ENCODE assay signal across 12 cellular contexts in genomic region chr6:20172842-20173456, GRCh38. TPM values are rescaled to one million over a fixed set of nuclear protein-coding genes. Genes with fewer than 3 reads are reported as not detected.
A peak's percentile ranks its signal among the peaks of the same experiment; 100 is the strongest.
DNase-seq lines count a peak whose midpoint lies in the region; ATAC-seq, FAIRE-seq and TF ChIP-seq lines count a peak whose summit lies in the region.
"Had no signal": no experiment of that assay in that cellular context is flagged by ENCODE, and none has a peak within 500 bp of the region (broad histone marks: within the 10 kb centered on the region; RNA-seq: fewer than 3 reads in every experiment).

No MANE protein-coding gene starts in this region.

- peak overlapping the region; percentile 38 for H3K27ac Mint-ChIP-seq in activated CD4-positive, alpha-beta T cell treated with anti-CD3 and anti-CD28 coated beads for 36 hours

- H3K4me1 ChIP-seq in BLaER1 treated with 17β-estradiol and CSF1 and Interleukin-3, amounts not matched to agents 10 nM and 100 nM: peaks cover 38 to 98% (median 78%) of the 10 kb centered on the region in 10 experiments
- H3K4me1 ChIP-seq in Loucy (ENCODE audit: insufficient read depth, low read length, poor library complexity, severe bottlenecking) (peaks cover 44% of the 10 kb centered on the region), GM12878 (ENCODE audit: control insufficient read depth, insufficient read depth, low read length) (peaks cover 11% of the 10 kb centered on the region)

- H3K4me3 Mint-ChIP-seq in activated CD4-positive, alpha-beta T cell treated with anti-CD3 and anti-CD28 coated beads for 36 hours: no peak overlapping the region
- H3K4me3 Mint-ChIP-seq: H9 had no signal

- FAIRE-seq in GM12878 (lab: Jason Lieb, UNC): peak; percentile 62

- RAD21 ChIA-PET in GM12878 (lab: Charles Lee; ENCODE audit: unreplicated experiment): no interaction called here

- SMC1A ChIA-PET in GM12878 (lab: Charles Lee; ENCODE audit: uncharacterized antibody, unreplicated experiment): no interaction called here

- H3K9me3 ChIP-seq in BLaER1 treated with 17β-estradiol and CSF1 and Interleukin-3, amounts not matched to agents 10 nM and 100 nM (replicated peaks in 1 of 11): peaks cover 0 to 3% (median 0%) of the 10 kb centered on the region in 11 experiments; a peak in 1 of 22 replicates
- H3K9me3 ChIP-seq in Loucy (ENCODE audit: insufficient read depth, low read depth, low read length) (no peaks in the 10 kb centered on the region), GM12878 (replicated peaks; ENCODE audit: control insufficient read depth, insufficient read depth, low read length) (no peaks in the 10 kb centered on the region)

- no TSS peak for BruUV-seq in GM12878 (replicated peaks; lab: Mats Ljungman, UMichigan)

- H2AFZ ChIP-seq in Loucy (ENCODE audit: low read length): no peak overlapping the region
- H2AFZ ChIP-seq in GM12878 (ENCODE audit: control insufficient read depth, low read depth, low read length): no peak overlapping the region

- no peaks in the 10 kb centered on the region for H4K20me1 ChIP-seq in BLaER1 treated with 17β-estradiol and CSF1 and Interleukin-3, amounts not matched to agents 10 nM and 100 nM
- no peaks in the 10 kb centered on the region for H4K20me1 ChIP-seq in Loucy (ENCODE audit: insufficient read depth, low read length, poor library complexity, severe bottlenecking)
- H4K20me1 ChIP-seq in GM12878 (ENCODE audit: control insufficient read depth, insufficient read depth): no peaks in the 10 kb centered on the region

- H3K9me3 Mint-ChIP-seq in activated CD4-positive, alpha-beta T cell treated with anti-CD3 and anti-CD28 coated beads for 36 hours (ENCODE audit: low read depth): no peaks in the 10 kb centered on the region
- H3K9me3 Mint-ChIP-seq: H9 had no signal

- H3K36me3 Mint-ChIP-seq in activated CD4-positive, alpha-beta T cell treated with anti-CD3 and anti-CD28 coated beads for 36 hours (ENCODE audit: low read depth): peaks cover 3% of the 10 kb centered on the region

- H3K9me2 ChIP-seq in Loucy (replicated peaks; ENCODE audit: low read depth, low read length): no peaks in the 10 kb centered on the region

- POLR2A ChIA-PET in activated CD4-positive, alpha-beta T cell treated with anti-CD3 and anti-CD28 coated beads for 36 hours (lab: Charles Lee): no interaction called here
- POLR2A ChIA-PET in GM12878 (lab: Charles Lee): no interaction called here

- no peak overlapping the region for H3K4me3 ChIP-seq in BLaER1 treated with 17β-estradiol and CSF1 and Interleukin-3, amounts not matched to agents 10 nM and 100 nM
- H3K4me3 ChIP-seq in Loucy (ENCODE audit: low read length, poor library complexity, severe bottlenecking) (peak overlapping the region; percentile 50), GM12878 (no peak overlapping the region)

- WGBS in GM12878 (ENCODE audit: insufficient coverage, insufficient replicate concordance, low lambda C conversion rate, missing lambda C conversion rate): 97% methylated on average over 3 of the region's 3 CpGs

- no peak for TF ChIP-seq POLR2A in GM12878 (IDR thresholded peaks at IDR 0.05; ENCODE audit: low read depth, low read length)

- peaks cover 4% of the 10 kb centered on the region; the same call in 1 of the 2 replicates for H3F3A ChIP-seq in Loucy (ENCODE audit: low read depth)

- peaks cover 44% of the 10 kb centered on the region for H3K4me1 Mint-ChIP-seq in activated CD4-positive, alpha-beta T cell treated with anti-CD3 and anti-CD28 coated beads for 36 hours

- H3K9ac ChIP-seq in BLaER1 treated with 17β-estradiol and CSF1 and Interleukin-3, amounts not matched to agents 10 nM and 100 nM: peak overlapping the region in 2 of 11 experiments; percentile 64 to 69; a peak in 2 of 22 replicates
- H3K9ac ChIP-seq in Loucy (ENCODE audit: low read depth, low read length, poor library complexity, severe bottlenecking) (peak overlapping the region; percentile 49), GM12878 (ENCODE audit: control insufficient read depth, insufficient read depth, low read length) (no peak overlapping the region)

- ATAC-seq in activated CD4-positive, alpha-beta T cell treated with anti-CD3 and anti-CD28 coated beads for 36 hours: peak; percentile 70
- no peak; the same call in 2 of the 3 replicates for ATAC-seq in GM12878

- in situ Hi-C loops in GM12878 (cut with MboI): no loop called here

- no peak for TF ChIP-seq RAD21 in GM12878 (IDR thresholded peaks at IDR 0.05; ENCODE audit: insufficient read depth, low read depth, low read length)

- intact Hi-C loops in activated CD4-positive, alpha-beta T cell treated with anti-CD3 and anti-CD28 coated beads for 36 hours (cut with DNase I, micrococcal nuclease): no loop called here
- intact Hi-C loops in GM12878 (cut with micrococcal nuclease; ENCODE audit: unreplicated experiment): no loop called here

- DNase-seq in activated CD4-positive, alpha-beta T cell treated with anti-CD3 and anti-CD28 coated beads for 36 hours: peak; percentile 6
- no peak for DNase-seq in activated CD4-positive, alpha-beta T cell treated with anti-CD3 and anti-CD28 coated beads for 48 hours
- DNase-seq in GM12878 (ENCODE audit: low read depth, low spot score) (no peak), T-helper 1 cell (no peak), NCI-H524 treated with DMSO at 0.1 percent for 48 hours (lab: John Stamatoyannopoulos, UW) (no peak), COLO668 (lab: John Stamatoyannopoulos, UW; ENCODE audit: unreplicated experiment) (no peak)
- DNase-seq: 8988T, H9, NCI-H187 treated with DMSO at 0.1 percent for 48 hours, RPMI8226 had no signal

- H3K27ac ChIP-seq in BLaER1 treated with 17β-estradiol and CSF1 and Interleukin-3, amounts not matched to agents 10 nM and 100 nM: peak overlapping the region in 10 of 11 experiments; percentile 35 to 85 (median 76); a peak in 17 of 22 replicates
- no peak overlapping the region for H3K27ac ChIP-seq in GM12878 (ENCODE audit: control insufficient read depth, insufficient read depth)

- no peak for TF ChIP-seq EP300 in GM12878 (IDR thresholded peaks at IDR 0.05; ENCODE audit: borderline replicate concordance in 1 of 2, control insufficient read depth in 1 of 2, low read depth in 2 of 2, low read length in 2 of 2)

- CTCF ChIA-PET in activated CD4-positive, alpha-beta T cell treated with anti-CD3 and anti-CD28 coated beads for 36 hours (lab: Charles Lee): interaction anchor here (0.7 kb wide), 1 partner anchor 509 kb away, joined by 3 read pairs; no protein-coding TSS in a partner anchor
- CTCF ChIA-PET in GM12878 (lab: Yijun Ruan, JAX): no interaction called here

- H3K4me2 ChIP-seq in BLaER1 treated with 17β-estradiol and CSF1 and Interleukin-3, amounts not matched to agents 10 nM and 100 nM: peak overlapping the region; percentile 34 to 85 (median 76); a peak in 19 of 22 replicates
- H3K4me2 ChIP-seq in Loucy (ENCODE audit: low read depth, low read length, poor library complexity, severe bottlenecking): peak overlapping the region; percentile 67
- H3K4me2 ChIP-seq in GM12878 (ENCODE audit: control insufficient read depth, insufficient read depth): no peak overlapping the region

- 0 out of 22 replicates have a peak, but pooled peaks cover 0 to 6% (median 0%) of the 10 kb centered on the region in 11 experiments for H3K36me3 ChIP-seq in BLaER1 treated with 17β-estradiol and CSF1 and Interleukin-3, amounts not matched to agents 10 nM and 100 nM
- H3K36me3 ChIP-seq in Loucy (ENCODE audit: insufficient read depth, low read length) (no peaks in the 10 kb centered on the region), GM12878 (ENCODE audit: control insufficient read depth in 2 of 2, insufficient read depth in 2 of 2, low read length in 1 of 2) (peaks cover 0 to 4% of the 10 kb centered on the region in 2 experiments; a peak in 2 of 4 replicates)

- no peaks in the 10 kb centered on the region for H3K27me3 ChIP-seq in BLaER1 treated with 17β-estradiol and CSF1 and Interleukin-3, amounts not matched to agents 10 nM and 100 nM
- H3K27me3 ChIP-seq in Loucy (ENCODE audit: insufficient read depth, low read length, poor library complexity, severe bottlenecking) (no peaks in the 10 kb centered on the region), GM12878 (replicated peaks in 1 of 2; ENCODE audit: control insufficient read depth in 2 of 2, insufficient read depth in 2 of 2, low read length in 1 of 2) (no peaks in the 10 kb centered on the region)

- no peak for TF ChIP-seq CTCF in Loucy (conservative IDR thresholded peaks at IDR 0.05; ENCODE audit: low read length)
- no peak for TF ChIP-seq CTCF in GM12878 (IDR thresholded peaks at IDR 0.05 in 2 of 3, conservative IDR thresholded peaks at IDR 0.05 in 1 of 3; ENCODE audit: control insufficient read depth in 2 of 3, extremely low read depth in 1 of 3, insufficient read depth in 1 of 3, low read depth in 3 of 3, low read length in 3 of 3)

- H3K27me3 Mint-ChIP-seq in activated CD4-positive, alpha-beta T cell treated with anti-CD3 and anti-CD28 coated beads for 36 hours: no peaks in the 10 kb centered on the region

- H3K79me2 ChIP-seq in Loucy (ENCODE audit: insufficient read depth, low read length): peaks cover 24% of the 10 kb centered on the region
- H3K79me2 ChIP-seq in GM12878 (ENCODE audit: control insufficient read depth, insufficient read depth, low read length): no peaks in the 10 kb centered on the region; the same call in 1 of the 2 replicates

TF ChIP-seq in GM12878, 131 proteins besides CTCF, POLR2A, EP300 and RAD21 (continues in another document):
- TF ChIP-seq WRNIP1 (IDR thresholded peaks at IDR 0.05; ENCODE audit: borderline replicate concordance, low read depth, low read length) (no peak), RFX5 (IDR thresholded peaks at IDR 0.05; ENCODE audit: low read depth, low read length) (no peak), KDM1A (IDR thresholded peaks at IDR 0.05; ENCODE audit: borderline replicate concordance) (no peak), LARP7 (IDR thresholded peaks at IDR 0.05) (no peak)

RNA-seq across cellular contexts. Expression of gene MBOAT1, which starts 39.3 kb away (rescaled TPM):
- total RNA-seq in activated CD4-positive, alpha-beta T cell treated with anti-CD3 and anti-CD28 coated beads for 36 hours: 10 to 100 TPM; 13.3 to 16.1 TPM
- total RNA-seq in GM12878 (2013; cell fraction: nucleolus; rRNA removed): 52.4 and 54.2 TPM in 2 replicates
- total RNA-seq in GM12878 (2014; rRNA removed): 21.0 and 22.7 TPM in 2 replicates
- 17.0 and 17.2 TPM in 2 replicates for total RNA-seq in GM12878 (2014; rRNA removed; fragmentation: Illumina TruSeq; extraction: Trizol)
- total RNA-seq in GM12878 (2021): 18.2 and 19.3 TPM in 2 replicates
- 7.0 TPM for polyA plus RNA-seq in GM12878 (2011; ENCODE audit: low read depth)
- polyA plus RNA-seq in GM12878 (2011; rRNA removed): 13.9 and 16.1 TPM in 2 replicates
- polyA plus RNA-seq in GM12878 (2011; cell fraction: cytosol; rRNA removed): 9.0 and 11.4 TPM in 2 replicates
- polyA plus RNA-seq in GM12878 (2011; cell fraction: nucleus; rRNA removed): 17.9 and 22.1 TPM in 2 replicates
- 6.3 and 9.0 TPM in 2 replicates for polyA plus RNA-seq in GM12878 (2012)
- 13.3 and 20.8 TPM in 2 replicates for polyA plus RNA-seq in GM12878 (2014; fragmentation: Illumina TruSeq; extraction: Trizol)
- polyA plus RNA-seq in GM12878 (2014; fragmentation: Nextera tagmentation; extraction: Ambion mirVana): under 1 TPM; 0.39 to 0.44 TPM
- 7.6 and 9.9 TPM in 2 replicates for polyA plus RNA-seq in GM12878 (2014; rRNA removed)
- 1 to 10 TPM; 4.6 to 7.7 TPM for polyA plus RNA-seq in GM12878 (2016; fragmentation: Nextera tagmentation; extraction: Ambion mirVana)
- polyA minus RNA-seq in GM12878 (2011; rRNA and poly(A)+ RNA removed): 33.9 and 34.7 TPM in 2 replicates
- 17.2 and 17.4 TPM in 2 replicates for polyA minus RNA-seq in GM12878 (2011; cell fraction: cytosol; rRNA and poly(A)+ RNA removed)
- polyA minus RNA-seq in GM12878 (2011; cell fraction: nucleus; rRNA and poly(A)+ RNA removed): 17.4 and 22.4 TPM in 2 replicates
